In the genomic region with DNA sequence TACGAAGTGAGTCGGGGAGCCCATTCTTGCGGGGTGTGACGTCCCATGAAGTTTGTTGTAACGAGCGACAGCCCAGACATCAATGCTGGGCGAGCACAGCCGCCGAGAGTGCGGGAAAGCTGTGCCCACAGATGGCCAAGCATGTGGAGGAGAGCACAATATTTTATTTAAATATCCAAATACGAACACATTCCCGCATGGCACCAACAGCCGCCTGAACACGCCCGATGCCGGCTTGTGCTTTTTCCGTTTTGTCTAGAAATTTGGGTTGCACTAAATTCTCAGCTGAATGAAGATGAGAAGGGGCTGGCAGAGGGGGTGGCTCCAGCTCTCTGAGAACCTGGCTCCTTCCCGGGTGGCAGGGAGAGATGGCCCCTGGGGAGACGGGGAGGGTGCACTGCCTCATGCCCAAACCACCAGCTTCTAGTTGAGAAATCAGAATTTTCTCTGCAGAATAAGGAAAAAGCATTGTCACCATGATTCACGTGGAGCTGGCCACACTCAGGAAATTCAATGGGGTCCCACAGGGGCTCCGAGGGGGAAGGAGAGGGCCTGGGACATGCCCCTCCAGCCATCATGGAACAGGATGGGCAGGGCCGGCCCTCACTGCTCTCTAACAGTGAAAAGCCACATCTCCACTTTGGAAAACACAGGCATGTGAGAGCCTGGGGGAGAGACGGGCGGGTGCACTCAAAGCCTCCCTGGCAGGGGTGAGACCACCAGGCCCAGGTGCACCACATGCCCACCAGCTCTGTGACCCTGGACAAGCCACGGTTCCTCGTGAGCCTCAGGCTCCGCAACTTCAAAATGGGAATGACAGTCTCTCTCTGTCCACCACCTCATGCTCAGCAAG, we compare ENCODE assay signal across 1 cellular context.
TF ChIP-seq lines count a peak whose summit lies in the region.

No MANE protein-coding gene starts in this region.

TF ChIP-seq in GM23338, 12 proteins besides CTCF, POLR2A, EP300 and RAD21:
- TF ChIP-seq, protein P1, sequence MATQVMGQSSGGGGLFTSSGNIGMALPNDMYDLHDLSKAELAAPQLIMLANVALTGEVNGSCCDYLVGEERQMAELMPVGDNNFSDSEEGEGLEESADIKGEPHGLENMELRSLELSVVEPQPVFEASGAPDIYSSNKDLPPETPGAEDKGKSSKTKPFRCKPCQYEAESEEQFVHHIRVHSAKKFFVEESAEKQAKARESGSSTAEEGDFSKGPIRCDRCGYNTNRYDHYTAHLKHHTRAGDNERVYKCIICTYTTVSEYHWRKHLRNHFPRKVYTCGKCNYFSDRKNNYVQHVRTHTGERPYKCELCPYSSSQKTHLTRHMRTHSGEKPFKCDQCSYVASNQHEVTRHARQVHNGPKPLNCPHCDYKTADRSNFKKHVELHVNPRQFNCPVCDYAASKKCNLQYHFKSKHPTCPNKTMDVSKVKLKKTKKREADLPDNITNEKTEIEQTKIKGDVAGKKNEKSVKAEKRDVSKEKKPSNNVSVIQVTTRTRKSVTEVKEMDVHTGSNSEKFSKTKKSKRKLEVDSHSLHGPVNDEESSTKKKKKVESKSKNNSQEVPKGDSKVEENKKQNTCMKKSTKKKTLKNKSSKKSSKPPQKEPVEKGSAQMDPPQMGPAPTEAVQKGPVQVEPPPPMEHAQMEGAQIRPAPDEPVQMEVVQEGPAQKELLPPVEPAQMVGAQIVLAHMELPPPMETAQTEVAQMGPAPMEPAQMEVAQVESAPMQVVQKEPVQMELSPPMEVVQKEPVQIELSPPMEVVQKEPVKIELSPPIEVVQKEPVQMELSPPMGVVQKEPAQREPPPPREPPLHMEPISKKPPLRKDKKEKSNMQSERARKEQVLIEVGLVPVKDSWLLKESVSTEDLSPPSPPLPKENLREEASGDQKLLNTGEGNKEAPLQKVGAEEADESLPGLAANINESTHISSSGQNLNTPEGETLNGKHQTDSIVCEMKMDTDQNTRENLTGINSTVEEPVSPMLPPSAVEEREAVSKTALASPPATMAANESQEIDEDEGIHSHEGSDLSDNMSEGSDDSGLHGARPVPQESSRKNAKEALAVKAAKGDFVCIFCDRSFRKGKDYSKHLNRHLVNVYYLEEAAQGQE (IDR thresholded peaks at IDR 0.05; ENCODE audit: unreplicated experiment) = no peak
- TF ChIP-seq ZNF462 (CRISPR knock-in tag; IDR thresholded peaks at IDR 0.05) (no peak), EZH2 (IDR thresholded peaks at IDR 0.05; ENCODE audit: low read depth, unreplicated experiment) (no peak), ZNF114 (CRISPR knock-in tag; IDR thresholded peaks at IDR 0.05) (no peak), STAT1 (IDR thresholded peaks at IDR 0.05; ENCODE audit: unreplicated experiment) (no peak), JUNB (IDR thresholded peaks at IDR 0.05; ENCODE audit: unreplicated experiment) (no peak), NANOG (IDR thresholded peaks at IDR 0.05; ENCODE audit: borderline replicate concordance) (no peak), EZH2phosphoT487 (IDR thresholded peaks at IDR 0.05; ENCODE audit: unreplicated experiment) (no peak), ZNF331 (CRISPR knock-in tag; IDR thresholded peaks at IDR 0.05; ENCODE audit: low read depth) (no peak)
- TF ChIP-seq, protein P2, sequence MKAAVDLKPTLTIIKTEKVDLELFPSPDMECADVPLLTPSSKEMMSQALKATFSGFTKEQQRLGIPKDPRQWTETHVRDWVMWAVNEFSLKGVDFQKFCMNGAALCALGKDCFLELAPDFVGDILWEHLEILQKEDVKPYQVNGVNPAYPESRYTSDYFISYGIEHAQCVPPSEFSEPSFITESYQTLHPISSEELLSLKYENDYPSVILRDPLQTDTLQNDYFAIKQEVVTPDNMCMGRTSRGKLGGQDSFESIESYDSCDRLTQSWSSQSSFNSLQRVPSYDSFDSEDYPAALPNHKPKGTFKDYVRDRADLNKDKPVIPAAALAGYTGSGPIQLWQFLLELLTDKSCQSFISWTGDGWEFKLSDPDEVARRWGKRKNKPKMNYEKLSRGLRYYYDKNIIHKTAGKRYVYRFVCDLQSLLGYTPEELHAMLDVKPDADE (IDR thresholded peaks at IDR 0.05) = no peak
